8 cellular contexts compared by ENCODE assay signal in genomic region chr11:111736191-111736590, GRCh38. TPM values are rescaled to one million over a fixed set of nuclear protein-coding genes. Genes with fewer than 3 reads are reported as not detected.
A peak's percentile ranks its signal among the peaks of the same experiment; 100 is the strongest.
DNase-seq lines count a peak whose midpoint lies in the region; ATAC-seq and TF ChIP-seq lines count a peak whose summit lies in the region.
"Had no signal": no experiment of that assay in that cellular context is flagged by ENCODE, and none has a peak within 500 bp of the region (broad histone marks: within the 10 kb centered on the region; RNA-seq: fewer than 3 reads in every experiment).

No MANE protein-coding gene starts in this region.

- H3K27ac Mint-ChIP-seq in mesothelial cell of epicardium: peak overlapping the region; percentile 93
- peak overlapping the region; percentile 89 for H3K27ac Mint-ChIP-seq in type B pancreatic cell

- in situ Hi-C loops in GM13976 (cut with MboI; ENCODE audit: low sequenced_read_pairs, unreplicated experiment): no loop called here

- H3K4me1 Mint-ChIP-seq in mesothelial cell of epicardium (peaks cover 29% of the 10 kb centered on the region), type B pancreatic cell (ENCODE audit: unreplicated experiment) (peaks cover 41% of the 10 kb centered on the region)

- H3K27me3 Mint-ChIP-seq in mesothelial cell of epicardium (ENCODE audit: low read depth): no peaks in the 10 kb centered on the region
- no peaks in the 10 kb centered on the region for H3K27me3 Mint-ChIP-seq in type B pancreatic cell
- H3K27me3 Mint-ChIP-seq: IgD-negative memory B cell had no signal

- no peak for ATAC-seq in GM21723 (IDR thresholded peaks at IDR 0.05; ENCODE audit: unreplicated experiment)

- no peak for TF ChIP-seq POLR2A in Peyer's patch (IDR thresholded peaks at IDR 0.05)

- H3K9me3 Mint-ChIP-seq in mesothelial cell of epicardium: no peaks in the 10 kb centered on the region
- H3K9me3 Mint-ChIP-seq in type B pancreatic cell: no peaks in the 10 kb centered on the region
- H3K9me3 Mint-ChIP-seq: IgD-negative memory B cell had no signal

- H3K27me3 ChIP-seq in Peyer's patch (no peaks in the 10 kb centered on the region), duodenal mucosa (ENCODE audit: control insufficient read depth in 1 of 2, insufficient read depth in 2 of 2, low read length in 2 of 2) (no peaks in the 10 kb centered on the region)

- H3K4me1 ChIP-seq in Peyer's patch: peaks cover 0 to 57% (median 0%) of the 10 kb centered on the region in 4 donors
- peaks cover 17 to 51% of the 10 kb centered on the region in 2 donors for H3K4me1 ChIP-seq in duodenal mucosa (ENCODE audit: control insufficient read depth in 1 of 2, insufficient read depth in 2 of 2, low read length in 2 of 2)

- H3K4me3 ChIP-seq in Peyer's patch: no peak overlapping the region
- H3K4me3 ChIP-seq in duodenal mucosa (ENCODE audit: low read depth in 1 of 2, low read length in 2 of 2): no peak overlapping the region

- peak overlapping the region; percentile 35 to 36 for H3K9ac ChIP-seq in duodenal mucosa (ENCODE audit: low read depth in 1 of 2, low read length in 2 of 2)

- no peaks in the 10 kb centered on the region for H3K9me3 ChIP-seq in Peyer's patch
- H3K9me3 ChIP-seq in duodenal mucosa (ENCODE audit: control insufficient read depth in 1 of 2, low read length in 2 of 2): no peaks in the 10 kb centered on the region

- TF ChIP-seq CTCF in Peyer's patch (IDR thresholded peaks at IDR 0.05): no peak
- no peak for TF ChIP-seq CTCF in mesothelial cell of epicardium (IDR thresholded peaks at IDR 0.05; ENCODE audit: unreplicated experiment)
- TF ChIP-seq CTCF in type B pancreatic cell (conservative IDR thresholded peaks at IDR 0.05): no peak
- no peak for TF ChIP-seq CTCF in GM13976 (IDR thresholded peaks at IDR 0.05; ENCODE audit: borderline replicate concordance, control extremely low read depth, extremely low read depth, insufficient read depth, missing control alignments)

- no peak overlapping the region for H3K4me3 Mint-ChIP-seq in mesothelial cell of epicardium
- peak overlapping the region; percentile 79 for H3K4me3 Mint-ChIP-seq in type B pancreatic cell

- H3K36me3 Mint-ChIP-seq in mesothelial cell of epicardium: peaks cover 14% of the 10 kb centered on the region
- H3K36me3 Mint-ChIP-seq in type B pancreatic cell: peaks cover 7% of the 10 kb centered on the region

- no peak for DNase-seq in Peyer's patch
- DNase-seq in mesothelial cell of epicardium (ENCODE audit: low spot score in 2 of 2, unreplicated experiment in 2 of 2): no peak
- DNase-seq in type B pancreatic cell (ENCODE audit: extremely low spot score, unreplicated experiment): no peak
- no peak for DNase-seq in GM13976 (ENCODE audit: low spot score)
- DNase-seq in DMS53 (lab: John Stamatoyannopoulos, UW): no peak

- H3K36me3 ChIP-seq in Peyer's patch (peaks cover 0 to 19% (median 0%) of the 10 kb centered on the region in 3 donors), duodenal mucosa (ENCODE audit: control insufficient read depth in 1 of 2, insufficient read depth in 2 of 2, low read length in 2 of 2) (peaks cover 7 to 13% of the 10 kb centered on the region in 2 donors)

- H3K27ac ChIP-seq in Peyer's patch: peak overlapping the region; percentile 75 to 96 (median 88)
- H3K27ac ChIP-seq in duodenal mucosa (ENCODE audit: low read depth, low read length): peak overlapping the region; percentile 94

RNA-seq across cellular contexts. Expression of gene PPP2R1B, which starts 30.0 kb away (rescaled TPM):
- 10 to 100 TPM; 25.6 to 51.8 (median 41.7) TPM for total RNA-seq in Peyer's patch
- 29.2 to 34.8 TPM (median 33.8 TPM) in 3 replicates for total RNA-seq in mesothelial cell of epicardium
- 48.1 and 52.3 TPM in 2 replicates for total RNA-seq in type B pancreatic cell (ENCODE audit: low replicate concordance)
